In genomic region chr19:56312787-56313343, GRCh38 we compare ENCODE assay signal across 17 cellular contexts. TPM values are rescaled to one million over a fixed set of nuclear protein-coding genes. Genes with fewer than 3 reads are reported as not detected.
DNase-seq lines count a peak whose midpoint lies in the region; ATAC-seq and TF ChIP-seq lines count a peak whose summit lies in the region.
"Had no signal": no experiment of that assay in that cellular context is flagged by ENCODE, and none has a peak within 500 bp of the region (broad histone marks: within the 10 kb centered on the region; RNA-seq: fewer than 3 reads in every experiment).

No MANE protein-coding gene starts in this region.

- peaks cover 1% of the 10 kb centered on the region for H3K9me3 Mint-ChIP-seq in activated CD4-positive, alpha-beta T cell treated with anti-CD3 and anti-CD28 coated beads for 36 hours (ENCODE audit: low read depth)
- H3K9me3 Mint-ChIP-seq in IgD-negative memory B cell (no peaks in the 10 kb centered on the region), nephron progenitor cell (peaks cover 14% of the 10 kb centered on the region)
- H3K9me3 Mint-ChIP-seq in activated naive CD8-positive, alpha-beta T cell treated with anti-CD3 and anti-CD28 coated beads, Interleukin-2, amount 50 U/mL, for 24 hours: peaks cover 3% of the 10 kb centered on the region

- no peaks in the 10 kb centered on the region for H3K27me3 Mint-ChIP-seq in activated CD4-positive, alpha-beta T cell treated with anti-CD3 and anti-CD28 coated beads for 36 hours
- H3K27me3 Mint-ChIP-seq in IgD-negative memory B cell: no peaks in the 10 kb centered on the region
- H3K27me3 Mint-ChIP-seq in activated naive CD8-positive, alpha-beta T cell treated with anti-CD3 and anti-CD28 coated beads, Interleukin-2, amount 50 U/mL, for 24 hours: no peaks in the 10 kb centered on the region
- H3K27me3 Mint-ChIP-seq in nephron progenitor cell (ENCODE audit: low read depth, poor library complexity): peaks cover 10% of the 10 kb centered on the region

- peaks cover 23% of the 10 kb centered on the region for H3K4me1 Mint-ChIP-seq in activated CD4-positive, alpha-beta T cell treated with anti-CD3 and anti-CD28 coated beads for 36 hours
- H3K4me1 Mint-ChIP-seq in IgD-negative memory B cell: peaks cover 8 to 15% (median 13%) of the 10 kb centered on the region in 3 donors
- H3K4me1 Mint-ChIP-seq in activated naive CD8-positive, alpha-beta T cell treated with anti-CD3 and anti-CD28 coated beads, Interleukin-2, amount 50 U/mL, for 24 hours: peaks cover 29% of the 10 kb centered on the region
- peaks cover 31% of the 10 kb centered on the region for H3K4me1 Mint-ChIP-seq in nephron progenitor cell

- TF ChIP-seq CTCF in nephron progenitor cell (IDR thresholded peaks at IDR 0.05): no peak
- TF ChIP-seq CTCF in omental fat pad (IDR thresholded peaks at IDR 0.05): no peak
- no peak for TF ChIP-seq CTCF in GM13977 (IDR thresholded peaks at IDR 0.05; ENCODE audit: extremely low read depth, insufficient read depth, missing control alignments)

- CTCF ChIA-PET in activated CD4-positive, alpha-beta T cell treated with anti-CD3 and anti-CD28 coated beads for 36 hours (lab: Charles Lee): interaction anchor here (0.6 to 2.6 kb wide), 5 partner anchors 21 to 203 kb away, joined by 3 to 12 read pairs (median 4); no protein-coding TSS in a partner anchor

- H3K4me3 Mint-ChIP-seq in activated CD4-positive, alpha-beta T cell treated with anti-CD3 and anti-CD28 coated beads for 36 hours: peak overlapping the region; percentile 83
- H3K4me3 Mint-ChIP-seq in IgD-negative memory B cell: peak overlapping the region; percentile 53 to 94 (median 72)
- peak overlapping the region; percentile 82 for H3K4me3 Mint-ChIP-seq in activated naive CD8-positive, alpha-beta T cell treated with anti-CD3 and anti-CD28 coated beads, Interleukin-2, amount 50 U/mL, for 24 hours
- H3K4me3 Mint-ChIP-seq in nephron progenitor cell: peak overlapping the region; percentile 88

- intact Hi-C loops in activated CD4-positive, alpha-beta T cell treated with anti-CD3 and anti-CD28 coated beads for 36 hours (cut with DNase I, micrococcal nuclease): loop anchor here (5.0 to 10.0 kb wide), 7 partner anchors 61 to 1994 kb away; partner anchors contain the start of genes ERVK3-1 (in 1 of the 2), LENG8 (in 1 of the 2), PPP6R1 (in 1 of the 2) and ZNF552 (in 1 of the 2)

- H3K27ac Mint-ChIP-seq in activated CD4-positive, alpha-beta T cell treated with anti-CD3 and anti-CD28 coated beads for 36 hours: peak overlapping the region; percentile 100
- H3K27ac Mint-ChIP-seq in IgD-negative memory B cell: peak overlapping the region; percentile 65 to 99 (median 96)
- H3K27ac Mint-ChIP-seq in activated naive CD8-positive, alpha-beta T cell treated with anti-CD3 and anti-CD28 coated beads, Interleukin-2, amount 50 U/mL, for 24 hours: peak overlapping the region; percentile 96
- H3K27ac Mint-ChIP-seq in nephron progenitor cell: peak overlapping the region; percentile 25

- DNase-seq in activated CD4-positive, alpha-beta T cell treated with anti-CD3 and anti-CD28 coated beads for 36 hours: no peak
- DNase-seq in activated CD4-positive, alpha-beta T cell treated with anti-CD3 and anti-CD28 coated beads for 1 hour: no peak
- no peak for DNase-seq in activated naive CD8-positive, alpha-beta T cell treated with anti-CD3 and anti-CD28 coated beads, Interleukin-2, amount 50 U/mL, for 24 hours
- DNase-seq in nephron progenitor cell (no peak), activated gamma-delta T cell (lab: John Stamatoyannopoulos, UW) (no peak), omental fat pad (ENCODE audit: low spot score) (no peak), GM13977 (ENCODE audit: low spot score) (no peak)
- DNase-seq: 8988T; GF-D8; HCEC 1CT; heart left ventricle; left cardiac atrium; NCI-H2029 treated with DMSO at 0.1 percent for 48 hours; sigmoid colon; stimulated activated naive CD4-positive, alpha-beta T cell treated with Interleukin-2 at 50 U/mL for 16 hours had no signal

- no peak for ATAC-seq in activated CD4-positive, alpha-beta T cell treated with anti-CD3 and anti-CD28 coated beads for 36 hours
- ATAC-seq in activated naive CD8-positive, alpha-beta T cell treated with anti-CD3 and anti-CD28 coated beads, Interleukin-2, amount 50 U/mL, for 24 hours: no peak
- no peak for ATAC-seq in omental fat pad (ENCODE audit: low FRiP score)
- ATAC-seq: heart left ventricle, left cardiac atrium had no signal

- peaks cover 28% of the 10 kb centered on the region for H3K36me3 Mint-ChIP-seq in activated CD4-positive, alpha-beta T cell treated with anti-CD3 and anti-CD28 coated beads for 36 hours (ENCODE audit: low read depth)
- peaks cover 4% of the 10 kb centered on the region for H3K36me3 Mint-ChIP-seq in IgD-negative memory B cell
- H3K36me3 Mint-ChIP-seq in activated naive CD8-positive, alpha-beta T cell treated with anti-CD3 and anti-CD28 coated beads, Interleukin-2, amount 50 U/mL, for 24 hours (ENCODE audit: low read depth): peaks cover 29% of the 10 kb centered on the region
- peaks cover 47% of the 10 kb centered on the region for H3K36me3 Mint-ChIP-seq in nephron progenitor cell (ENCODE audit: low read depth)

- POLR2A ChIA-PET in activated CD4-positive, alpha-beta T cell treated with anti-CD3 and anti-CD28 coated beads for 36 hours (lab: Charles Lee): no interaction called here

- in situ Hi-C loops in GM13977 (cut with MboI; ENCODE audit: low pct_unique_long_range_greater_than_20kb, low sequenced_read_pairs, unreplicated experiment): loop anchor here (25.0 kb wide), 1 partner anchor 626 kb away; the partner anchor contains the start of gene EPN1

RNA-seq across cellular contexts. Expression of gene ZSCAN5A, which starts 1.8 kb away (rescaled TPM):
- total RNA-seq in activated CD4-positive, alpha-beta T cell treated with anti-CD3 and anti-CD28 coated beads for 36 hours: 1 to 10 TPM; 8.3 to 9.9 TPM
- polyA plus RNA-seq in IgD-negative memory B cell: 7.0 TPM
- total RNA-seq in omental fat pad: 10 to 100 TPM in 1 of 4 donors, 1 to 10 TPM in 3; 5.9 to 10.3 (median 8.2) TPM

RNA-seq across cellular contexts. Expression of gene EDDM13, which starts 40.3 kb away (rescaled TPM):
- total RNA-seq in activated CD4-positive, alpha-beta T cell treated with anti-CD3 and anti-CD28 coated beads for 36 hours: under 1 TPM; 0.30 to 0.76 TPM
- polyA plus RNA-seq in IgD-negative memory B cell: not detected
- total RNA-seq in omental fat pad: not detected
- total RNA-seq: heart left ventricle, left cardiac atrium, LHCN-M2, sigmoid colon had no signal

Comparison
In these comparisons a context has a peak if more than half of its experiments do, and no peak if none do; other contexts are left out.
1. H3K27ac Mint-ChIP-seq: peak in every context shown above with its lines; median percentile 100 in activated CD4-positive, alpha-beta T cell treated with anti-CD3 and anti-CD28 coated beads for 36 hours; 96 in IgD-negative memory B cell; 96 in activated naive CD8-positive, alpha-beta T cell treated with anti-CD3 and anti-CD28 coated beads, Interleukin-2, amount 50 U/mL, for 24 hours; 25 in nephron progenitor cell.